ENCODE assay signal across 18 cellular contexts in the genomic region with DNA sequence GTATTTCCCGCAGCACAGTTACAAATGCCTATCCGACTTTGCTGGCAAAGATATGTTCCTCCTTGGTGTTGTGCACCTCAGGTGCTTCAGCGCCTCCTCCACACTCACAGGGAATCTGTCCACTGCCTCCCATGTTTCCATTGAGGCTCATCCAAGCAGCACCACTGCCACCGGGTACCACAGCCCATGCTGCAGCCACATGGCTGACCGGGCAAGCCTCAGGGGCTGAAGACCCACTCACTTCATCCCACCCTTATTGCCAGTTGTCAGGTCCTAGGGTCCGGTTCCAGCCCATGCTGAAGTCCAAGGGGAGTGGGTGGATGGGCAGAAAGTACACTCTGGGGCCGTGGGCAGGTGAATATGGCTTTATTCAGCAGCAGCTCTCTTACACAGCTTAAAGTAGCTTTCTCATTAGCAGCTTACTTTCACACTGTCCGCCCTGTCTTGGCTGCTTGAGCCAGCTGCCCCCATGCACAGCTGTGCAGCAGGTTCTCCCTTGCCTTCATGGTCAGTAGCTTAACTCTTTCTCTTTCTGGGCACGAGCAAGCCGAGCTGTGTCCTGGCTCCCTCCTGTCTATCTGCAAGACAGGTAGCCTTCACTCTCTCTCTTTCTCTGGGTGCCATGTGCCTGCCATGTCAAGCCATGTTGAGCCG.
"Had no signal": no experiment of that assay in that cellular context is flagged by ENCODE, and none has a peak within 500 bp of the region (broad histone marks: within the 10 kb centered on the region; RNA-seq: fewer than 3 reads in every experiment).

No MANE protein-coding gene starts in this region.

- H3K27me3 ChIP-seq: esophagus muscularis mucosa, gastrocnemius medialis, neutrophil, right atrium auricular region, sigmoid colon, tibial nerve had no signal

- ATAC-seq: effector memory CD8-positive, alpha-beta T cell; gastrocnemius medialis; left cardiac atrium; stimulated activated naive CD8-positive, alpha-beta T cell treated with anti-CD3 and anti-CD28 coated beads, Interleukin-15, Interleukin-2, amounts not matched to agents 100 U/mL and 50 U/mL, for 24 hours had no signal

- H3K4me3 Mint-ChIP-seq: central memory CD8-positive, alpha-beta T cell; effector memory CD8-positive, alpha-beta T cell; naive B cell; nephron progenitor cell had no signal

- H3K4me1 Mint-ChIP-seq: central memory CD8-positive, alpha-beta T cell; naive B cell; nephron progenitor cell had no signal

- H3K27ac ChIP-seq: epithelial cell of prostate, esophagus muscularis mucosa, gastrocnemius medialis, left ventricle myocardium inferior, neutrophil, right atrium auricular region, sigmoid colon, skin epidermis, tibial nerve had no signal

- H3K9me3 ChIP-seq: esophagus muscularis mucosa, gastrocnemius medialis, left ventricle myocardium inferior, neutrophil, right atrium auricular region, sigmoid colon, tibial nerve had no signal

- H3K9me3 Mint-ChIP-seq: nephron progenitor cell had no signal

- H3K36me3 Mint-ChIP-seq: naive B cell had no signal

- DNase-seq: cortex of kidney; effector memory CD8-positive, alpha-beta T cell; gastrocnemius medialis; left cardiac atrium; left ventricle myocardium inferior; mesendoderm; naive B cell; nephron progenitor cell; sigmoid colon; stimulated activated CD4-positive, alpha-beta T cell treated with anti-CD3 and anti-CD28 coated beads, Interleukin-12 subunit alpha, Interleukin-12 subunit beta, amount 100 ng/mL, for 4 hours; stimulated activated naive CD8-positive, alpha-beta T cell treated with anti-CD3 and anti-CD28 coated beads, Interleukin-15, Interleukin-2, amounts not matched to agents 100 U/mL and 50 U/mL, for 24 hours had no signal

- H3K4me3 ChIP-seq: esophagus muscularis mucosa, gastrocnemius medialis, left ventricle myocardium inferior, right atrium auricular region, sigmoid colon, skin epidermis, tibial nerve had no signal

- H3K27ac Mint-ChIP-seq: effector memory CD8-positive, alpha-beta T cell; nephron progenitor cell had no signal

- H3K36me3 ChIP-seq: esophagus muscularis mucosa, gastrocnemius medialis, left ventricle myocardium inferior, neutrophil, right atrium auricular region, sigmoid colon, tibial nerve had no signal

- H3K4me1 ChIP-seq: esophagus muscularis mucosa, gastrocnemius medialis, left ventricle myocardium inferior, right atrium auricular region, sigmoid colon, tibial nerve had no signal

- H3K27me3 Mint-ChIP-seq: central memory CD8-positive, alpha-beta T cell; effector memory CD8-positive, alpha-beta T cell; naive B cell had no signal
